13 cellular contexts compared by ENCODE assay signal in the genomic region with DNA sequence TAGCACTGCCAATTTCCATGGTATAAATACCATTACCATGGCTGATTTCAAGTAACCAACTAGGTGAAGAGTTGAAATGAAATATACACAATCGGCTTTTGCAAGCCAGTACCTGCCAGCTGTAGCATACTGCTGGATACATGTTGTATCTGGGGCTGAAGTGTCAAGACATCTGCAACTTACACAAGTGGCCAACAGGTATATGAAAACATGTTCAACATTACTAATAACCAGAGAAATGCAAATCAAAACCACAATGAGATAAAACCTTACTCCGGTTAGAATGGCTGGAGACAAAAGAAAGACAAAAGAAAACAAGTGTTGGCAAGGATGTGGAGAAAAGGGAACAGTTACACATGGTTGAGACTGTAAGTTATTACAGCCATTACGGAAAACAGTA.
DNase-seq lines count a peak whose midpoint lies in the region; ATAC-seq and FAIRE-seq lines count a peak whose summit lies in the region.
"Had no signal": no experiment of that assay in that cellular context is flagged by ENCODE, and none has a peak within 500 bp of the region (broad histone marks: within the 10 kb centered on the region; RNA-seq: fewer than 3 reads in every experiment).

No MANE protein-coding gene starts in this region.

- ATAC-seq in GM18909 (IDR thresholded peaks at IDR 0.05; ENCODE audit: poor library complexity, unreplicated experiment) (peak; percentile 85), GM21576 (IDR thresholded peaks at IDR 0.05; ENCODE audit: unreplicated experiment) (peak; percentile 63), HG03175 (IDR thresholded peaks at IDR 0.05; ENCODE audit: unreplicated experiment) (peak; percentile 61)

- no peak for FAIRE-seq in urothelium cell line (lab: Jason Lieb, UNC)
- FAIRE-seq: endothelial cell of umbilical vein had no signal

- peak overlapping the region; percentile 13 for H3K27ac ChIP-seq in epithelial cell of prostate

- DNase-seq in epithelial cell of prostate (ENCODE audit: low read depth, low spot score), result no peak
- no peak for DNase-seq in urothelium cell line (ENCODE audit: low spot score)
- DNase-seq in T-helper 9 cell, result no peak
- no peak for DNase-seq in NCI-H2196 (lab: John Stamatoyannopoulos, UW; ENCODE audit: unreplicated experiment)
- no peak for DNase-seq in Kasumi-1 (lab: John Stamatoyannopoulos, UW)
- DNase-seq: KBM-7, NCI-H1930, OCI-M1, T1000 had no signal
